10 cellular contexts compared by ENCODE assay signal in the genomic region with DNA sequence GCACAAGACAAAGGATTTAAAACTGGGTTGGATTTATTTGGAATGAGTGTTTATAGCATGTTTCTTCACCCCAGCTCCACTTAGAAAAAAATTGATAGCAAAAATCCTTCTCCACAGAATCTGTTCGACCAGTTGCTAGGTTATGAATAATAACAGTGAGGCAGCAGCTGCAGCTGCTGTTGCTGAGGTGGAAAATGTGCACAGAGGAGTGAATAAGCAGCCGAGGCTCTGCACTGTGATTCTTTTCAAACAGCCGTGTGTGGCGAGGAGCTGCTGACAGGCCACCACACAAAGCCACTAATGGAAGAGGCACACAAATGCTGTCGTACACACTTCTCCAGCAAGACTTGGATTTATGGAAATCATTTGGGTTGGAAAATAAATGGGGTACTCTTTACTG. TPM values are rescaled to one million over a fixed set of nuclear protein-coding genes. Genes with fewer than 3 reads are reported as not detected.
DNase-seq lines count a peak whose midpoint lies in the region; ATAC-seq and TF ChIP-seq lines count a peak whose summit lies in the region.
"Had no signal": no experiment of that assay in that cellular context is flagged by ENCODE, and none has a peak within 500 bp of the region (broad histone marks: within the 10 kb centered on the region; RNA-seq: fewer than 3 reads in every experiment).

No MANE protein-coding gene starts in this region.

- no peaks in the 10 kb centered on the region for H3K36me3 ChIP-seq in mucosa of descending colon (ENCODE audit: low read depth)

- no peaks in the 10 kb centered on the region for H3K4me1 ChIP-seq in mucosa of descending colon (ENCODE audit: low read depth)

- ATAC-seq in mucosa of descending colon = peak; percentile 42
- no peak for ATAC-seq in HG02870 (IDR thresholded peaks at IDR 0.05; ENCODE audit: unreplicated experiment)
- no peak for ATAC-seq in GM21619 (IDR thresholded peaks at IDR 0.05; ENCODE audit: unreplicated experiment)
- no peak for ATAC-seq in HG02970 (IDR thresholded peaks at IDR 0.05; ENCODE audit: low FRiP score, unreplicated experiment)

- H3K9me3 ChIP-seq in mucosa of descending colon = no peaks in the 10 kb centered on the region

- H3K4me3 ChIP-seq in mucosa of descending colon = no peak overlapping the region

- intact Hi-C loops in mucosa of descending colon (cut with DNase I, micrococcal nuclease) = no loop called here

- no peak for TF ChIP-seq CTCF in mucosa of descending colon (IDR thresholded peaks at IDR 0.05)

- H3K27ac ChIP-seq in caudate nucleus (ENCODE audit: low read depth, low read length) = peak overlapping the region; percentile 67

- DNase-seq in Ammon's horn (ENCODE audit: low spot score) = peak; percentile 46
- peak; percentile 60 for DNase-seq in NCI-H146 (lab: John Stamatoyannopoulos, UW)
- DNase-seq in caudate nucleus (lab: John Stamatoyannopoulos, UW) = peak in 16 of 61 donors; percentile 6 to 59 (median 26)
- DNase-seq in mucosa of descending colon = no peak
- no peak for DNase-seq in NCI-H1105 (lab: John Stamatoyannopoulos, UW)
- DNase-seq: EL, H7 had no signal

RNA-seq across cellular contexts. Expression of gene RASL11A, which starts 6.4 kb away (rescaled TPM):
- 10 to 100 TPM; 27.0 to 75.0 (median 34.9) TPM for total RNA-seq in mucosa of descending colon

RNA-seq across cellular contexts. Expression of gene RPL21, which starts 12.8 kb away (rescaled TPM):
- total RNA-seq in mucosa of descending colon = 100 to 1,000 TPM; 721 to 896 (median 791) TPM

Comparison
In these comparisons a context has a peak if more than half of its experiments do, and no peak if none do; other contexts are left out.
1. DNase-seq: peak in Ammon's horn (single experiment) and NCI-H146 (single experiment); none in mucosa of descending colon (0 of 3) and NCI-H1105 (single experiment).